ENCODE assay signal across 17 cellular contexts in the genomic region with DNA sequence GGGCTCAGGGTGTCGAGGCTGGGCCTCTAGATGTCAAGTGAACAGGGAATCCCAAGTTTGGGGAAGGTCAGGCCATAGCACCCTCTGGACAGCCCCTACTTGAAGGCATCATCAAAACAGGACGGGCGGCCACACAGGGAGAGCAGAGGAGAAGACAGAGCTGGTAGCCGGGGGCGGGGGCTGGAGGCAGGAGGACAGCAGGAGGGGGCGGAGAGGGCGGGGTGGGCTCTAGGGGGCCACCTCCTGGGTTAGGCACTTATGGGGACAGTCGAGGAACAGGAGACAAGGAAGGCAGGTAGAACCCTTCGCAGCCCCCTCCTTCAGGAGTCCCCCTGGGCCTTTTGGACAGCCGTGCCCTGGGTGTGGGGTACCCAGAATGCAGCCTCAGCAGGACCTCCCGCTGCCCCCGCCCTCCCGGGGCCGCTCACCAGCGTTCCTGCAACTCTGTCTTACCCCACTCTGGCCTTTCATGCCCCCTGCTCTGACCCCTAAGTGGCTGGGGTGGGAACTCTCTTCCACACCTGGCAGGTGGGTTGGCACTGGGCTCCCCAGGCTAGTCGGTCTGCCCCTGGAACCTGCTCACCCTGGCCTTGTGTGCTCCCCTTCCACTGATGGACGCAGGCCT. TPM values are rescaled to one million over a fixed set of nuclear protein-coding genes. Genes with fewer than 3 reads are reported as not detected.
DNase-seq lines count a peak whose midpoint lies in the region; ATAC-seq and TF ChIP-seq lines count a peak whose summit lies in the region.
"Had no signal": no experiment of that assay in that cellular context is flagged by ENCODE, and none has a peak within 500 bp of the region (broad histone marks: within the 10 kb centered on the region; RNA-seq: fewer than 3 reads in every experiment).

No MANE protein-coding gene starts in this region.

- no peak for TF ChIP-seq POLR2A in tibial nerve (IDR thresholded peaks at IDR 0.05)

- H3K9me3 Mint-ChIP-seq in activated naive CD4-positive, alpha-beta T cell treated with anti-CD3 and anti-CD28 coated beads, Interleukin-2, amount 50 U/mL, for 72 hours, result no peaks in the 10 kb centered on the region
- H3K9me3 Mint-ChIP-seq: naive thymus-derived CD8-positive, alpha-beta T cell had no signal

- TF ChIP-seq CTCF in tibial nerve (IDR thresholded peaks at IDR 0.05), result no peak

- H3K36me3 ChIP-seq in muscle layer of colon (ENCODE audit: insufficient read depth, low read length), result no peaks in the 10 kb centered on the region
- H3K36me3 ChIP-seq in tibial nerve, result peaks cover 0 to 14% (median 0%) of the 10 kb centered on the region in 3 donors
- H3K36me3 ChIP-seq: prostate gland had no signal

- H3K9ac ChIP-seq in muscle layer of colon (ENCODE audit: low read length), result no peak overlapping the region

- no peak for DNase-seq in activated naive CD4-positive, alpha-beta T cell treated with anti-CD3 and anti-CD28 coated beads, Interleukin-2, amount 50 U/mL, for 72 hours (ENCODE audit: low spot score in 2 of 2)
- no peak for DNase-seq in activated naive CD4-positive, alpha-beta T cell treated with anti-CD3 and anti-CD28 coated beads, Interleukin-2, amount 50 U/mL, for 16 hours
- DNase-seq in tibial nerve (ENCODE audit: low spot score in 2 of 2) (no peak), DMS153 treated with DMSO at 0.1 percent for 48 hours (lab: John Stamatoyannopoulos, UW; ENCODE audit: unreplicated experiment) (no peak), KG1 (lab: John Stamatoyannopoulos, UW) (no peak), NCI-H187 treated with DMSO at 0.1 percent for 48 hours (lab: John Stamatoyannopoulos, UW) (no peak)
- DNase-seq: activated effector memory CD4-positive, alpha-beta T cell treated with anti-CD3 and anti-CD28 coated beads, Interleukin-2, amount 50 U/mL, for 16 hours; body of pancreas; NCI-H1436 treated with DMSO at 0.1 percent for 48 hours; NCI-H345 had no signal

- H3K4me1 ChIP-seq in muscle layer of colon (ENCODE audit: insufficient read depth, low read length) (peaks cover 23% of the 10 kb centered on the region), tibial nerve (peaks cover 0 to 97% (median 57%) of the 10 kb centered on the region in 4 donors)
- H3K4me1 ChIP-seq: prostate gland had no signal

- ATAC-seq in activated naive CD4-positive, alpha-beta T cell treated with anti-CD3 and anti-CD28 coated beads, Interleukin-2, amount 50 U/mL, for 72 hours, result no peak
- ATAC-seq: body of pancreas; naive thymus-derived CD8-positive, alpha-beta T cell had no signal

- H3K9me3 ChIP-seq in muscle layer of colon (ENCODE audit: low read length), result no peaks in the 10 kb centered on the region
- H3K9me3 ChIP-seq in tibial nerve, result no peaks in the 10 kb centered on the region
- H3K9me3 ChIP-seq: body of pancreas, prostate gland had no signal

- H3K27me3 ChIP-seq in muscle layer of colon (ENCODE audit: control insufficient read depth in 1 of 2, insufficient read depth in 2 of 2, low read length in 2 of 2), result no peaks in the 10 kb centered on the region
- no peaks in the 10 kb centered on the region for H3K27me3 ChIP-seq in tibial nerve
- H3K27me3 ChIP-seq: body of pancreas had no signal

- H3K36me3 Mint-ChIP-seq in activated naive CD4-positive, alpha-beta T cell treated with anti-CD3 and anti-CD28 coated beads, Interleukin-2, amount 50 U/mL, for 72 hours, result no peaks in the 10 kb centered on the region
- H3K36me3 Mint-ChIP-seq: naive thymus-derived CD8-positive, alpha-beta T cell had no signal

- no peak for TF ChIP-seq EP300 in tibial nerve (IDR thresholded peaks at IDR 0.05)

- H3K27ac Mint-ChIP-seq in activated naive CD4-positive, alpha-beta T cell treated with anti-CD3 and anti-CD28 coated beads, Interleukin-2, amount 50 U/mL, for 72 hours, result peak overlapping the region; percentile 49 to 65

- H3K4me3 ChIP-seq in muscle layer of colon (ENCODE audit: low read depth in 1 of 2, low read length in 2 of 2) (no peak overlapping the region), tibial nerve (no peak overlapping the region)
- H3K4me3 ChIP-seq: body of pancreas, prostate gland had no signal

- H3K27ac ChIP-seq in angular gyrus (ENCODE audit: low read depth, low read length) (peak overlapping the region; percentile 64), muscle layer of colon (ENCODE audit: low read depth, low read length) (peak overlapping the region; percentile 55), tibial nerve (peak overlapping the region in 3 of 4 donors; percentile 56 to 76 (median 60))

- 78 to 81% methylated on average over 16 to 17 of the region's 17 CpGs for WGBS in tibial nerve, 2 donors

RNA-seq across cellular contexts. Expression of a gene that starts 5.8 kb away (rescaled TPM):
- 100 to 1,000 TPM in 1 of 2 donors, 10 to 100 TPM in 1; 31.7 to 102 TPM for total RNA-seq in activated naive CD4-positive, alpha-beta T cell treated with anti-CD3 and anti-CD28 coated beads, Interleukin-2, amount 50 U/mL, for 72 hours
- total RNA-seq in tibial nerve, result 100 to 1,000 TPM in 1 of 4 donors, 10 to 100 TPM in 3; 67.4 to 172 (median 84.2) TPM

RNA-seq across cellular contexts. Expression of a gene that starts 12.9 kb away (rescaled TPM):
- total RNA-seq in activated naive CD4-positive, alpha-beta T cell treated with anti-CD3 and anti-CD28 coated beads, Interleukin-2, amount 50 U/mL, for 72 hours, result 10 to 100 TPM; 19.7 to 30.8 TPM
- total RNA-seq in tibial nerve, result 10 to 100 TPM; 43.5 to 82.2 (median 52.4) TPM

RNA-seq across cellular contexts. Expression of a gene that starts 27.6 kb away (rescaled TPM):
- total RNA-seq in activated naive CD4-positive, alpha-beta T cell treated with anti-CD3 and anti-CD28 coated beads, Interleukin-2, amount 50 U/mL, for 72 hours, result not detected
- total RNA-seq in tibial nerve, result 10 to 100 TPM in 2 of 4 donors, 1 to 10 TPM in 2; 9.0 to 13.8 (median 9.8) TPM
- total RNA-seq: A673, LHCN-M2, SK-MEL-5 had no signal

RNA-seq across cellular contexts. Expression of a gene that starts 39.0 kb away (rescaled TPM):
- 1 to 10 TPM in 1 of 2 donors, under 1 TPM in 1; 0.29 to 1.4 TPM for total RNA-seq in activated naive CD4-positive, alpha-beta T cell treated with anti-CD3 and anti-CD28 coated beads, Interleukin-2, amount 50 U/mL, for 72 hours
- 10 to 100 TPM in 2 of 4 donors, 1 to 10 TPM in 2; 4.2 to 31.0 (median 13.2) TPM for total RNA-seq in tibial nerve
- total RNA-seq: naive thymus-derived CD8-positive, alpha-beta T cell had no signal

Comparison
In these comparisons a context has a peak if more than half of its experiments do, and no peak if none do; other contexts are left out.
1. RNA of a gene that starts 27.6 kb away (total RNA-seq): 9.0 to 13.8 TPM in tibial nerve; not detected in activated naive CD4-positive, alpha-beta T cell treated with anti-CD3 and anti-CD28 coated beads, Interleukin-2, amount 50 U/mL, for 72 hours; every median in the first group is over 4 times any median in the second.
2. Peak in every context shown above with its lines, with median percentiles within 50 percentile points of each other: H3K27ac ChIP-seq.